In genomic region chr15:48617619-48618018, GRCh38 we compare ENCODE assay signal across 14 cellular contexts. TPM values are rescaled to one million over a fixed set of nuclear protein-coding genes. Genes with fewer than 3 reads are reported as not detected.
DNase-seq lines count a peak whose midpoint lies in the region; FAIRE-seq and TF ChIP-seq lines count a peak whose summit lies in the region.
"Had no signal": no experiment of that assay in that cellular context is flagged by ENCODE, and none has a peak within 500 bp of the region (broad histone marks: within the 10 kb centered on the region; RNA-seq: fewer than 3 reads in every experiment).

No MANE protein-coding gene starts in this region.

- H3K36me3 Mint-ChIP-seq in glutamatergic neuron (ENCODE audit: unreplicated experiment) = peaks cover 5% of the 10 kb centered on the region
- H3K36me3 Mint-ChIP-seq: memory B cell; stimulated activated naive B cell treated with anti-CD40 and anti-IgM and Interleukin-4, amounts not matched to agents 10 μg/mL and 1 μg/mL and 100 μg/mL, for 72 hours had no signal

- no peaks in the 10 kb centered on the region for H3K4me1 Mint-ChIP-seq in glutamatergic neuron (ENCODE audit: low read depth, unreplicated experiment)
- H3K4me1 Mint-ChIP-seq: activated CD4-positive, alpha-beta T cell treated with anti-CD3 and anti-CD28 coated beads, Interleukin-2, amount 10 ng/mL, durations not matched to agents 24 days and 14 days; memory B cell; stimulated activated naive B cell treated with anti-CD40 and anti-IgM and Interleukin-4, amounts not matched to agents 10 μg/mL and 1 μg/mL and 100 μg/mL, for 72 hours had no signal

- CTCF ChIA-PET in HEK293T (lab: Yijun Ruan, JAX) = no interaction called here

- DNase-seq in AG08395 (ENCODE audit: low spot score) = peak; percentile 70
- DNase-seq in NOMO-1 treated with dmso at 0.1 percent for 144 hours (lab: John Stamatoyannopoulos, UW; ENCODE audit: unreplicated experiment) = peak; percentile 85
- no peak for DNase-seq in coronary artery (ENCODE audit: low spot score)
- DNase-seq in myocyte (ENCODE audit: low read depth) = peak; percentile 93
- DNase-seq in HEK293T (ENCODE audit: extremely low spot score) = no peak
- no peak for DNase-seq in frontal cortex (ENCODE audit: low spot score in 2 of 2)
- DNase-seq in glutamatergic neuron = no peak
- no peak for DNase-seq in NCI-H524 treated with DMSO at 0.1 percent for 48 hours (lab: John Stamatoyannopoulos, UW)
- DNase-seq: activated CD4-positive, alpha-beta T cell treated with anti-CD3 and anti-CD28 coated beads, Interleukin-2, amount 10 ng/mL, durations not matched to agents 24 days and 14 days; erythroblast; stimulated activated CD4-positive, alpha-beta T cell treated with anti-CD3 and anti-CD28 coated beads, Interleukin-12 subunit alpha, Interleukin-12 subunit beta, amount 100 ng/mL, for 4 hours; stimulated activated naive B cell treated with anti-CD40 and anti-IgM and Interleukin-4, amounts not matched to agents 10 μg/mL and 1 μg/mL and 100 μg/mL, for 72 hours had no signal

- no peaks in the 10 kb centered on the region for H3K27me3 Mint-ChIP-seq in glutamatergic neuron (ENCODE audit: unreplicated experiment)
- H3K27me3 Mint-ChIP-seq: stimulated activated naive B cell treated with anti-CD40 and anti-IgM and Interleukin-4, amounts not matched to agents 10 μg/mL and 1 μg/mL and 100 μg/mL, for 72 hours had no signal

- H3K9me3 Mint-ChIP-seq in glutamatergic neuron (ENCODE audit: unreplicated experiment) = peaks cover 2% of the 10 kb centered on the region
- H3K9me3 Mint-ChIP-seq: activated CD4-positive, alpha-beta T cell treated with anti-CD3 and anti-CD28 coated beads, Interleukin-2, amount 10 ng/mL, durations not matched to agents 24 days and 14 days; memory B cell; stimulated activated naive B cell treated with anti-CD40 and anti-IgM and Interleukin-4, amounts not matched to agents 10 μg/mL and 1 μg/mL and 100 μg/mL, for 72 hours had no signal

- peak overlapping the region; percentile 43 to 61 for H3K27ac ChIP-seq in coronary artery
- H3K27ac ChIP-seq: BLaER1 treated with 17β-estradiol and CSF1 and Interleukin-3, amounts not matched to agents 10 nM and 100 nM had no signal

- H3K4me3 Mint-ChIP-seq in glutamatergic neuron (ENCODE audit: unreplicated experiment) = no peak overlapping the region
- H3K4me3 Mint-ChIP-seq: activated CD4-positive, alpha-beta T cell treated with anti-CD3 and anti-CD28 coated beads, Interleukin-2, amount 10 ng/mL, durations not matched to agents 24 days and 14 days; memory B cell; stimulated activated naive B cell treated with anti-CD40 and anti-IgM and Interleukin-4, amounts not matched to agents 10 μg/mL and 1 μg/mL and 100 μg/mL, for 72 hours had no signal

- no peak overlapping the region for H3K4me3 ChIP-seq in coronary artery
- H3K4me3 ChIP-seq: BLaER1 treated with 17β-estradiol and CSF1 and Interleukin-3, amounts not matched to agents 10 nM and 100 nM had no signal

- no peak for TF ChIP-seq CTCF in coronary artery (IDR thresholded peaks at IDR 0.05)
- TF ChIP-seq CTCF in glutamatergic neuron (IDR thresholded peaks at IDR 0.05; ENCODE audit: partially characterized antibody, unreplicated experiment) = no peak

- no peak for FAIRE-seq in frontal cortex (lab: Jason Lieb, UNC)

- POLR2A ChIA-PET in HEK293T (lab: Yijun Ruan, JAX) = no interaction called here

- no peak overlapping the region for H3K27ac Mint-ChIP-seq in glutamatergic neuron (ENCODE audit: unreplicated experiment)
- H3K27ac Mint-ChIP-seq: activated CD4-positive, alpha-beta T cell treated with anti-CD3 and anti-CD28 coated beads, Interleukin-2, amount 10 ng/mL, durations not matched to agents 24 days and 14 days; memory B cell; stimulated activated naive B cell treated with anti-CD40 and anti-IgM and Interleukin-4, amounts not matched to agents 10 μg/mL and 1 μg/mL and 100 μg/mL, for 72 hours had no signal

TF ChIP-seq in HEK293T, 16 proteins besides CTCF, POLR2A, EP300 and RAD21:
- no peak for TF ChIP-seq NFRKB (IDR thresholded peaks at IDR 0.05)
- no peak for TF ChIP-seq FOXK2 (IDR thresholded peaks at IDR 0.05)
- no peak for TF ChIP-seq CTBP1 (IDR thresholded peaks at IDR 0.05; ENCODE audit: borderline replicate concordance)
- TF ChIP-seq FOXM1 (IDR thresholded peaks at IDR 0.05; ENCODE audit: borderline replicate concordance) = no peak
- TF ChIP-seq ARNT (IDR thresholded peaks at IDR 0.05) = no peak
- no peak for TF ChIP-seq SUZ12 (IDR thresholded peaks at IDR 0.05)
- TF ChIP-seq TARDBP (IDR thresholded peaks at IDR 0.05) = no peak
- TF ChIP-seq L3MBTL2 (conservative IDR thresholded peaks at IDR 0.05) = no peak
- TF ChIP-seq FOXA1 (IDR thresholded peaks at IDR 0.05) = no peak
- TF ChIP-seq PKNOX1 (IDR thresholded peaks at IDR 0.05) = no peak
- TF ChIP-seq SP1 (IDR thresholded peaks at IDR 0.05) = no peak
- TF ChIP-seq BHLHE40 (IDR thresholded peaks at IDR 0.05; ENCODE audit: borderline replicate concordance) = no peak
- no peak for TF ChIP-seq HDGF (IDR thresholded peaks at IDR 0.05; ENCODE audit: borderline replicate concordance)
- no peak for TF ChIP-seq LEF1 (IDR thresholded peaks at IDR 0.05; ENCODE audit: borderline replicate concordance)
- no peak for TF ChIP-seq ZNF384 (IDR thresholded peaks at IDR 0.05)

RNA-seq across cellular contexts. Expression of gene FBN1, which starts 27.9 kb away (rescaled TPM):
- total RNA-seq in myocyte = 67.1 and 81.2 TPM in 2 replicates
- 506 TPM for polyA plus RNA-seq in myocyte (2012)
- total RNA-seq in frontal cortex = 18.8 TPM
- 12.6 TPM for total RNA-seq in glutamatergic neuron (ENCODE audit: unreplicated experiment)

Comparison
In these comparisons a context has a peak if more than half of its experiments do, and no peak if none do; other contexts are left out.
1. DNase-seq: peak in AG08395 (single experiment), NOMO-1 treated with dmso at 0.1 percent for 144 hours (single experiment) and myocyte (single experiment); none in coronary artery (single experiment), HEK293T (single experiment), frontal cortex (0 of 2), glutamatergic neuron (single experiment) and NCI-H524 treated with DMSO at 0.1 percent for 48 hours (single experiment).